In the genomic region with DNA sequence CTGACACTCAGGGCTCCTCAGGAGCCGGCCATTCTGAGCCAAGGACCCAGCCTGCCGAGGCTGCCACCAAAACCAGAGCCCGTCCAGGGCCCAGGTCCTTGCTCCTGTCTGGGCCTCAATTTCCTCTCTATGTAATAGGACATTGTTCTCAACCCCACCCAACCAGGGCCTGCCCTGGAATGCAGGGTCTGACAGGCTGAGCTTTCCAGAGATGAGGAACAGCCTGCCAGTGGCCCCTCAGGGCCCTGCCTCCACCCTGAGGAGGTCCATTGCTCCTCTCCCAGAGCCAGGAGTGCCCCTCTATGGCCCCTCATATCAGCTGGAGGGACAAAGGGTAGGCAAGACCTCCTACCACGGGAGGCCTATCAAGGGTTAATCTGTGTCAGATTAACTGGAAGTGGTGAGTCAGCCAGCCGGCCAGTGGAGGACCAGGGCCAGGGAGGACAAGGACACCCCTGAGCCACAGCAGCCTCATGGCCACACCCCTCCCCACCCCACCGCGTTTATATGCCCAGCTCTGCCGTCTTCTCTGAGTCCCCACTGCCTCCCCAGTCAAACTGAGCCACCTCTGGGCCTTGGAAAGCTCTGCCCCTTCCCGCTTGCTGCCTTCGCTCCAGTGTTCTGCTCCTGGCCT, we compare ENCODE assay signal across 12 cellular contexts. TPM values are rescaled to one million over a fixed set of nuclear protein-coding genes. Genes with fewer than 3 reads are reported as not detected.
DNase-seq lines count a peak whose midpoint lies in the region; ATAC-seq and TF ChIP-seq lines count a peak whose summit lies in the region.
"Had no signal": no experiment of that assay in that cellular context is flagged by ENCODE, and none has a peak within 500 bp of the region (broad histone marks: within the 10 kb centered on the region; RNA-seq: fewer than 3 reads in every experiment).

No MANE protein-coding gene starts in this region.

- no peak for TF ChIP-seq CTCF in cardiac fibroblast (IDR thresholded peaks at IDR 0.05; ENCODE audit: low read depth, low read length)

- ATAC-seq in HG03280 (IDR thresholded peaks at IDR 0.05; ENCODE audit: unreplicated experiment): no peak

- peak; percentile 71 for DNase-seq in AG08396 (ENCODE audit: low spot score)
- DNase-seq in HT1080 (ENCODE audit: low read depth): peak; percentile 50
- DNase-seq in cardiac fibroblast (ENCODE audit: low read depth in 2 of 2): peak; percentile 43 to 51
- peak; percentile 63 for DNase-seq in mucosa of gallbladder (ENCODE audit: low spot score)
- DNase-seq in HuH-7 (ENCODE audit: low spot score): no peak
- DNase-seq in DMS 273 (lab: John Stamatoyannopoulos, UW; ENCODE audit: unreplicated experiment): no peak
- no peak for DNase-seq in cerebellar nuclear complex (lab: John Stamatoyannopoulos, UW)
- DNase-seq: amniotic stem cell, NCI-H1930, uterus had no signal

- H3K4me3 ChIP-seq in cardiac fibroblast (replicated peaks in 1 of 2; ENCODE audit: low read depth in 2 of 2, low read length in 2 of 2): no peak overlapping the region
- H3K4me3 ChIP-seq: skin epidermis, uterus had no signal

RNA-seq across cellular contexts. Expression of gene CCDC33, which starts 6.3 kb away (rescaled TPM):
- not detected in 2 replicates for total RNA-seq in HT1080 (2014; rRNA removed; shearing (Covaris generic))
- polyA plus RNA-seq in HT1080 (2015; cell fraction: cytosol; rRNA removed): not detected in 2 replicates
- 0.27 TPM in 1 of 2 replicates, not detected in the other for polyA plus RNA-seq in HT1080 (2015; cell fraction: nucleus; rRNA removed)
- 1.0 TPM for total RNA-seq in mucosa of gallbladder

RNA-seq across cellular contexts. Expression of gene STRA6, which starts 39.8 kb away (rescaled TPM):
- total RNA-seq in HT1080 (2014; rRNA removed; shearing (Covaris generic)): 0.10 TPM in 1 of 2 replicates, not detected in the other
- 1.8 and 2.0 TPM in 2 replicates for polyA plus RNA-seq in HT1080 (2015; cell fraction: cytosol; rRNA removed)
- polyA plus RNA-seq in HT1080 (2015; cell fraction: nucleus; rRNA removed): 11.8 and 12.4 TPM in 2 replicates
- total RNA-seq in mucosa of gallbladder: 0.75 TPM

Comparison
In these comparisons a context has a peak if more than half of its experiments do, and no peak if none do; other contexts are left out.
1. DNase-seq: peak in AG08396 (single experiment), HT1080 (single experiment), cardiac fibroblast (2 of 2) and mucosa of gallbladder (single experiment); none in HuH-7 (single experiment), DMS 273 (single experiment) and cerebellar nuclear complex (0 of 2).